In the genomic region with DNA sequence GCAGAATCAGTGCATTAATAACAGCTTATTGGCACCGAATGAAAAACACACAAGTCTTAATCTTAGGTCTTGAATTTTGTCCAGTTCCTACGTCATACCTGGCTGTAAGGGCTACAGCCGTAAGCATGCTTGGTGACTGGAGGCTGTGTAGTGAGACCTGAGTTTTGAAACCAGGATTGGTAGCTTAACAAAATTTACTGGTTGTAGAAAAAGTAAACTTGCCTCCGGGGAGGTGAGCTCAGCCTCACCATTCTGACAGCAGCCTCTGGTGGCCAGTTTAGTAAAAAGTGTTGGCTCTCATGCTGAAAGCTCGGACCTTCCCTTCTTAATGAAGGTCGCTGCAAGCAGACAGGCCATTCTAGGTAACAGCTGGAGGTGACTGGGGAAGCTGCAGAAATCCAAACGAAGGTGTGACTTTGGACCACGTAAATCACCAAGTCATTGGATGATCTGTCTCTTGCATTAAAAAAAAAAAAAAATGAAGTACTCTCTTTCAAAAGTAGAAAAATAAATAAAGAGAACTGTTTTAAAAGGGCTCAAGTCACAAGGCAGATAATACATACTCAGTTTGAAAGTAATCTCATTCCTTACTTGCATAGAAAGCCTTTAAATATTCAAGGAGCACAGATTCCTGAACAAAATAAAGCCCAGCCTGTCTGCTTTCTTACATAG, we compare ENCODE assay signal across 8 cellular contexts. TPM values are rescaled to one million over a fixed set of nuclear protein-coding genes. Genes with fewer than 3 reads are reported as not detected.
DNase-seq lines count a peak whose midpoint lies in the region; ATAC-seq, FAIRE-seq and TF ChIP-seq lines count a peak whose summit lies in the region.

No MANE protein-coding gene starts in this region.

- intact Hi-C loops in pancreas (cut with DNase I), result no loop called here

- peaks cover 27 to 29% (median 28%) of the 10 kb centered on the region in 3 donors for H3K4me1 ChIP-seq in pancreas

- peak overlapping the region; percentile 23 to 73 (median 54) for H3K27ac ChIP-seq in pancreas

- 12 to 13% methylated on average over 8 of the region's 8 CpGs for WGBS in pancreas, 2 donors

- TF ChIP-seq CTCF in GM12872 (IDR thresholded peaks at IDR 0.05; ENCODE audit: insufficient read depth, low read depth, low read length), result peak; percentile 47
- TF ChIP-seq CTCF in fibroblast of pulmonary artery (IDR thresholded peaks at IDR 0.05; ENCODE audit: low read length, missing control alignments), result peak; percentile 89
- TF ChIP-seq CTCF in pancreas (IDR thresholded peaks at IDR 0.05), result peak in 1 of 4 donors; percentile 17

- ATAC-seq in pancreas (peak; percentile 75 to 80 (median 78)), HG03139 (IDR thresholded peaks at IDR 0.05; ENCODE audit: unreplicated experiment) (no peak), GM18498 (IDR thresholded peaks at IDR 0.05; ENCODE audit: unreplicated experiment) (no peak)

- FAIRE-seq in pancreas (lab: Jason Lieb, UNC), result no peak

- DNase-seq in RKO (ENCODE audit: low spot score) (peak; percentile 12), fibroblast of pulmonary artery (ENCODE audit: low read depth) (peak; percentile 76), pancreas (peak in 3 of 6 donors; percentile 53 to 64 (median 62)), NCI-H1930 (lab: John Stamatoyannopoulos, UW) (no peak), cerebellar nuclear complex (lab: John Stamatoyannopoulos, UW) (no peak)

- H3K9me3 ChIP-seq in pancreas, result no peaks in the 10 kb centered on the region

- H3K36me3 ChIP-seq in pancreas, result no peaks in the 10 kb centered on the region

- H3K4me3 ChIP-seq in fibroblast of pulmonary artery (replicated peaks; ENCODE audit: low read depth, low read length) (no peak overlapping the region), pancreas (no peak overlapping the region)

- no peaks in the 10 kb centered on the region for H3K27me3 ChIP-seq in pancreas

RNA-seq across cellular contexts. Expression of a gene that starts 48.8 kb away (rescaled TPM):
- 10 to 100 TPM; 10.4 to 14.0 (median 13.1) TPM for total RNA-seq in pancreas
- 1 to 10 TPM; 5.5 to 6.0 TPM for polyA plus RNA-seq in pancreas

Comparison
In these comparisons a context has a peak if more than half of its experiments do, and no peak if none do; other contexts are left out.
1. DNase-seq: peak in RKO (single experiment) and fibroblast of pulmonary artery (single experiment); none in NCI-H1930 (0 of 2) and cerebellar nuclear complex (0 of 2).
2. ATAC-seq: peak in pancreas (4 of 4); none in HG03139 (single experiment) and GM18498 (single experiment).